ENCODE assay signal across 1 cellular context in the genomic region with DNA sequence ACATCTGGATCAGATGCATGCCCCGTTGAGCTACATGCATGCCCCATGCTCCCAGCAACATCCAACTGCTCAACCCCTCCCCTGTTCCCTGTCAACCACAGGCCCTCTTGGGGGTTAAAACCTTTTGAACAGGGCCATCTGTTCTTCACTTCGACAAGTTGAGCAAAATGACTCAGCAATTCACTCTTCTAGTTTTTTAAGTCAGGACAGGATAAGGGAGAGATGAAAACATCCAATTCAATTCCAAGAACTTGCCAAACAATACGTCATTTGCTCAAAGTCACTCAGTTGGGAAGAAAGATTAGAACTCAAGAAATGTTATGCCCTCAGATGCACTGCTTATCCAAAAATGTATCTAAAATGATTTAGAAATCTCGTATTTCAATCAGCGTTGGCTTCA.
TF ChIP-seq lines count a peak whose summit lies in the region.

No MANE protein-coding gene starts in this region.

TF ChIP-seq in HepG2, 621 proteins besides CTCF, POLR2A, EP300 and RAD21:
- TF ChIP-seq NFE2L2 (IDR thresholded peaks at IDR 0.05; ENCODE audit: low read length), result peak; percentile 70
- TF ChIP-seq ZNF879 (CRISPR knock-in tag; IDR thresholded peaks at IDR 0.05), result no peak
